In the genomic region with DNA sequence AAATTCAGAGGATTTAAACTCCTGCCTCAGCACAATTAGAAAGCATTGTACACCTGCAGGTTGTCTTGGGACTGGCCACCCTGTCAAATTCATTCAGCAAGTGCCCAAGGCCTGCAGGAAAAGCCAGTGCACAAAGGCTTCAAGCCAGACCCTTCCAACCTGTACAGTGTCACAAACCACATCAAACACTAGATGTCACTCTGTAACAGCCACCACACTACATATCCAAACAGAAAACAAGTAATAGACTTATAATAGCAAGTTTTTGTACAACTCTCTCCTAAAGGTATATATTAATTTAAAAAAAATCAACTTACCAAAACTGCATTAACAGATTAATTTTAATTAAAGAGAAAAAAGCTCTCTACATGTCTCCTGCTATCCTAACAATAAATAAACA, we compare ENCODE assay signal across 8 cellular contexts. TPM values are rescaled to one million over a fixed set of nuclear protein-coding genes. Genes with fewer than 3 reads are reported as not detected.
DNase-seq lines count a peak whose midpoint lies in the region; ATAC-seq and TF ChIP-seq lines count a peak whose summit lies in the region.

No MANE protein-coding gene starts in this region.

- intact Hi-C loops in colonic mucosa (cut with DNase I), result no loop called here

- H3K36me3 ChIP-seq in colonic mucosa, result no peaks in the 10 kb centered on the region

- no peak overlapping the region for H3K4me3 ChIP-seq in colonic mucosa

- H3K4me3 Mint-ChIP-seq in memory B cell, result no peak overlapping the region

- no peak for DNase-seq in AG09319 (ENCODE audit: extremely low read depth, low read depth)
- DNase-seq in NOMO-1 treated with DMSO at 0.1 percent for 48 hours (lab: John Stamatoyannopoulos, UW; ENCODE audit: unreplicated experiment), result peak; percentile 37
- DNase-seq in colonic mucosa, result no peak
- DNase-seq in memory B cell (ENCODE audit: low spot score in 2 of 2), result no peak
- no peak for DNase-seq in effector CD4-positive, alpha-beta T cell
- DNase-seq in activated effector memory CD4-positive, alpha-beta T cell treated with Interleukin-2 at 50 U/mL for 16 hours, result no peak

- no peaks in the 10 kb centered on the region for H3K9me3 ChIP-seq in colonic mucosa

- TF ChIP-seq CTCF in AG09319 (IDR thresholded peaks at IDR 0.05; ENCODE audit: low read depth, low read length) (peak; percentile 11), colonic mucosa (IDR thresholded peaks at IDR 0.05) (peak; percentile 35)

- H3K27me3 ChIP-seq in colonic mucosa, result no peaks in the 10 kb centered on the region

- H3K27ac Mint-ChIP-seq in memory B cell, result peak overlapping the region; percentile 45

- peaks cover 25% of the 10 kb centered on the region for H3K4me1 Mint-ChIP-seq in memory B cell

- TF ChIP-seq POLR2A in GM18505 (IDR thresholded peaks at IDR 0.05; ENCODE audit: borderline replicate concordance, extremely low read depth, insufficient read depth, insufficient read length), result no peak

- no peaks in the 10 kb centered on the region for H3K9me3 Mint-ChIP-seq in memory B cell

- H3K27ac ChIP-seq in colonic mucosa, result no peak overlapping the region

- peaks cover 3% of the 10 kb centered on the region for H3K36me3 Mint-ChIP-seq in memory B cell

- H3K4me1 ChIP-seq in colonic mucosa, result no peaks in the 10 kb centered on the region

- ATAC-seq in GM18505 (IDR thresholded peaks at IDR 0.05; ENCODE audit: unreplicated experiment) (peak; percentile 43), HG03469 (IDR thresholded peaks at IDR 0.05; ENCODE audit: unreplicated experiment) (peak; percentile 39), memory B cell (ENCODE audit: low read depth) (no peak)

- H3K27me3 Mint-ChIP-seq in memory B cell, result no peaks in the 10 kb centered on the region

- H3K9ac ChIP-seq in colonic mucosa (ENCODE audit: low read depth in 2 of 2, low read length in 2 of 2), result no peak overlapping the region

RNA-seq across cellular contexts. Expression of gene RALGAPA2, which starts 47.6 kb away (rescaled TPM):
- 10 to 100 TPM; 64.5 to 66.1 TPM for total RNA-seq in colonic mucosa
